ENCODE assay signal across 23 cellular contexts in genomic region chr18:42442661-42443060, GRCh38.
A peak's percentile ranks its signal among the peaks of the same experiment; 100 is the strongest.
DNase-seq lines count a peak whose midpoint lies in the region; ATAC-seq, FAIRE-seq and TF ChIP-seq lines count a peak whose summit lies in the region.
"Had no signal": no experiment of that assay in that cellular context is flagged by ENCODE, and none has a peak within 500 bp of the region (broad histone marks: within the 10 kb centered on the region; RNA-seq: fewer than 3 reads in every experiment).

No MANE protein-coding gene starts in this region.

- peak; percentile 44 for FAIRE-seq in D721Med (lab: Jason Lieb, UNC)
- no peak for FAIRE-seq in RCC 7860 (lab: Jason Lieb, UNC)
- FAIRE-seq: A204.1, GM12891, GM18507, H54 had no signal

- H3K4me3 ChIP-seq in fibroblast of mammary gland (ENCODE audit: control insufficient read depth, low read depth, low read length), result no peak overlapping the region
- H3K4me3 ChIP-seq: BLaER1, HAP-1 had no signal

- intact Hi-C loops in Right ventricle myocardium inferior (cut with DNase I), result no loop called here

- DNase-seq in D721Med (ENCODE audit: insufficient read length, low spot score) (no peak), RCC 7860 (ENCODE audit: low spot score) (peak; percentile 44), fibroblast of mammary gland (ENCODE audit: low read depth) (peak; percentile 2), kidney tubule cell (ENCODE audit: low spot score) (peak; percentile 57), NCI-H1417 (lab: John Stamatoyannopoulos, UW) (no peak), Right ventricle myocardium inferior (ENCODE audit: missing footprints) (no peak), ecto neural progenitor cell (ENCODE audit: low spot score) (no peak), KBM-7 (no peak)
- DNase-seq: Caco-2; CD4-positive, CD25-positive, alpha-beta regulatory T cell; CD8-positive, alpha-beta T cell; DMS 273 treated with DMSO at 0.1 percent for 48 hours; DMS79; EL; GF-D8; GOT3; HFFc6 had no signal

- in situ Hi-C loops in KBM-7 (cut with MboI; ENCODE audit: low pct_unique_long_range_greater_than_20kb, low sequenced_read_pairs), result no loop called here

- TF ChIP-seq CTCF in D721Med (IDR thresholded peaks at IDR 0.05; ENCODE audit: insufficient read depth, missing control alignments) (no peak), fibroblast of mammary gland (conservative IDR thresholded peaks at IDR 0.05; ENCODE audit: control insufficient read depth, insufficient read depth, low read depth, low read length) (no peak)

- no peak for ATAC-seq in Right ventricle myocardium inferior
- ATAC-seq: CD8-positive, alpha-beta T cell had no signal

Comparison
In these comparisons a context has a peak if more than half of its experiments do, and no peak if none do; other contexts are left out.
1. DNase-seq: peak in RCC 7860 (single experiment), fibroblast of mammary gland (single experiment) and kidney tubule cell (single experiment); none in D721Med (single experiment), NCI-H1417 (0 of 3), Right ventricle myocardium inferior (single experiment), ecto neural progenitor cell (single experiment) and KBM-7 (single experiment).